Comparison of ENCODE assay signal across 1 cellular context in the genomic region with DNA sequence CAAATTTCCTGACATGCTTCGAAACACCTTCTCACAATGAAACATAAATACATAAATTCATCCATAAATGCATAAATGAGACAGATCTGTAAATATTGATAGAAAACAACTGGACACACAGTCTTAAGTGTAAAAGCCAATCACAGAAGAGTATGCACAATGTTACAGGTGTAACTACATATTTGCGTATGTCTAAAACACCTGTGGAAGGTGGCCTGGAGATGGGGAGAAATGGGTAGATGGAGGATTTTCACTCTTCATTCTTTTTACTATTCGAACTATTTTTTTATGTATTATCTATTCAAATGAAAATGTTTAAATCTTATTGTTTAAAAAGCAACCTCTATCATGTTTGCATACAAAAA.
TF ChIP-seq lines count a peak whose summit lies in the region.

No MANE protein-coding gene starts in this region.

TF ChIP-seq in endothelial cell of umbilical vein, 7 proteins besides CTCF, POLR2A, EP300 and RAD21 (continued from another document):
- TF ChIP-seq JUN (IDR thresholded peaks at IDR 0.05; ENCODE audit: borderline replicate concordance, insufficient read depth, insufficient read length, low read depth) (no peak), EZH2 (IDR thresholded peaks at IDR 0.05; ENCODE audit: borderline replicate concordance, low read depth, low read length, severe bottlenecking) (no peak), POLR2AphosphoS5 (IDR thresholded peaks at IDR 0.05; ENCODE audit: insufficient read depth, low read depth, low read length) (no peak)
